ENCODE assay signal across 8 cellular contexts in the genomic region with DNA sequence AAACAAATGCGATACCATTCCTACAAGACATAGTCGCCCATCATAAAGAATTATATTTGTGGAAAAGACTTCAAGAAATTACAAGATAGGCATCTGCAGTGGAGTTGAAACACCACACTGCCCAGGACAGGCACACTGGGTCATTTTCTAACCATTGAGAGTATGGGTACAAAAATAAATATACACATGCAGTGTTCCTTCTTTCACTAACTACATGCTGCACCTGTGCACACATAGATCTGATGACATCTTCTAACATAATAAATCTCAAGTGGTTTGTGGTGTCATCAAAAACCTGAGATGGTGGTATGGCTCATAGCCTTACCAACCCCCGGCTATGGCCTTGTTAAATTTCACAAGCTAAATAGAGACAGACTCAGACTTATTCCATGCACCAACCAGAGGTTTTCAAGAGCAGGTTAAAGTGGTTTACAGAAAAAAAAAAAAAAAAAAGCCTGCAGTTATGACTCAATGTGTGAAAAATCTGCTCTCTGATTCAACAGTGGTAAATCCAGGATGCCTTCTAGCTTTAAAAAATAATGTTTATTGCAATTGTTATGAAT. TPM values are rescaled to one million over a fixed set of nuclear protein-coding genes. Genes with fewer than 3 reads are reported as not detected.
DNase-seq lines count a peak whose midpoint lies in the region; ATAC-seq, FAIRE-seq and TF ChIP-seq lines count a peak whose summit lies in the region.

No MANE protein-coding gene starts in this region.

- no peak overlapping the region for H2AFZ ChIP-seq in KMS-11 (ENCODE audit: low read depth)

- peak; percentile 55 for ATAC-seq in GM18520 (IDR thresholded peaks at IDR 0.05; ENCODE audit: unreplicated experiment)
- ATAC-seq in HG03520 (IDR thresholded peaks at IDR 0.05; ENCODE audit: unreplicated experiment) = no peak
- no peak for ATAC-seq in HG03457 (IDR thresholded peaks at IDR 0.05; ENCODE audit: unreplicated experiment)
- ATAC-seq in HG02840 (IDR thresholded peaks at IDR 0.05; ENCODE audit: low FRiP score, unreplicated experiment) = no peak

- H3K4me3 ChIP-seq in KMS-11 (IDR thresholded peaks at IDR 0.05; ENCODE audit: insufficient read depth, low read depth, low read length) = no peak overlapping the region

- H3K9ac ChIP-seq in KMS-11 = peak overlapping the region; percentile 9; the same call in 1 of the 2 replicates

- H3K79me2 ChIP-seq in KMS-11 (ENCODE audit: insufficient read depth, low read depth) = no peaks in the 10 kb centered on the region

- H3K27ac ChIP-seq in KMS-11 = peak overlapping the region; percentile 50; the same call in 1 of the 2 replicates

- no peak for TF ChIP-seq CTCF in KMS-11 (conservative IDR thresholded peaks at IDR 0.05; ENCODE audit: low read depth, low read length)
- no peak for TF ChIP-seq CTCF in GM20000 (IDR thresholded peaks at IDR 0.05; ENCODE audit: extremely low read depth, missing control alignments)

- peak; percentile 31 for DNase-seq in RCC 7860 (ENCODE audit: low spot score)
- peak; percentile 52 to 58 for DNase-seq in lung microvascular endothelial cell (ENCODE audit: low read depth in 2 of 2)
- no peak for DNase-seq in GM20000 (ENCODE audit: low spot score)

- peak; percentile 33 for FAIRE-seq in RCC 7860 (lab: Jason Lieb, UNC)

- H3K27me3 ChIP-seq in KMS-11 (ENCODE audit: insufficient read depth, low read depth) = peaks cover 24% of the 10 kb centered on the region

- no peaks in the 10 kb centered on the region for H3K36me3 ChIP-seq in KMS-11 (ENCODE audit: insufficient read depth)

- H3K4me2 ChIP-seq in KMS-11 = peak overlapping the region; percentile 97

- peaks cover 59% of the 10 kb centered on the region for H3K4me1 ChIP-seq in KMS-11 (ENCODE audit: low read depth, poor library complexity, severe bottlenecking)

- no peaks in the 10 kb centered on the region for H4K20me1 ChIP-seq in KMS-11 (ENCODE audit: insufficient read depth)

RNA-seq across cellular contexts. Expression of a gene that starts 12.4 kb away (rescaled TPM):
- 111 and 164 TPM in 2 replicates for total RNA-seq in lung microvascular endothelial cell
